9 cellular contexts compared by ENCODE assay signal in genomic region chr20:44019638-44020335, GRCh38.
DNase-seq lines count a peak whose midpoint lies in the region; ATAC-seq and FAIRE-seq lines count a peak whose summit lies in the region.
"Had no signal": no experiment of that assay in that cellular context is flagged by ENCODE, and none has a peak within 500 bp of the region (broad histone marks: within the 10 kb centered on the region; RNA-seq: fewer than 3 reads in every experiment).

No MANE protein-coding gene starts in this region.

- no peak overlapping the region for H3K9ac ChIP-seq in mucosa of rectum (ENCODE audit: low read depth in 1 of 2, low read length in 2 of 2)

- H3K4me3 ChIP-seq in SJCRH30 = no peak overlapping the region
- H3K4me3 ChIP-seq in mucosa of rectum (ENCODE audit: low read length in 2 of 2) = no peak overlapping the region

- H3K36me3 ChIP-seq in SJCRH30 (no peaks in the 10 kb centered on the region; the same call in 1 of the 2 replicates), mucosa of rectum (ENCODE audit: control insufficient read depth in 2 of 2, insufficient read depth in 2 of 2, low read length in 2 of 2) (no peaks in the 10 kb centered on the region)

- no peak for ATAC-seq in HG03378 (IDR thresholded peaks at IDR 0.05; ENCODE audit: unreplicated experiment)
- ATAC-seq in GM21447 (IDR thresholded peaks at IDR 0.05; ENCODE audit: unreplicated experiment) = no peak
- no peak for ATAC-seq in GM18873 (IDR thresholded peaks at IDR 0.05; ENCODE audit: low FRiP score, unreplicated experiment)

- H3K4me1 ChIP-seq in SJCRH30 (peaks cover 33% of the 10 kb centered on the region), mucosa of rectum (ENCODE audit: control insufficient read depth in 2 of 2, insufficient read depth in 2 of 2, low read length in 2 of 2) (peaks cover 35 to 49% of the 10 kb centered on the region in 2 donors)

- peak; percentile 51 for FAIRE-seq in GM19239 (lab: Jason Lieb, UNC)
- FAIRE-seq: TTC549 had no signal

- no peaks in the 10 kb centered on the region for H3K27me3 ChIP-seq in SJCRH30
- H3K27me3 ChIP-seq in mucosa of rectum (ENCODE audit: control insufficient read depth in 2 of 2, insufficient read depth in 2 of 2, low read length in 2 of 2) = no peaks in the 10 kb centered on the region

- H3K27ac ChIP-seq in SJCRH30 (peak overlapping the region; percentile 85), mucosa of rectum (ENCODE audit: low read depth in 2 of 2, low read length in 2 of 2) (peak overlapping the region; percentile 73 to 74)

- H3K9me3 ChIP-seq in SJCRH30 (replicated peaks) = no peaks in the 10 kb centered on the region
- H3K9me3 ChIP-seq in mucosa of rectum (ENCODE audit: control insufficient read depth in 2 of 2, low read length in 2 of 2) = no peaks in the 10 kb centered on the region

- DNase-seq in GM19239 (ENCODE audit: insufficient read length, low spot score) (no peak), SJCRH30 (peak; percentile 82 to 86), amniotic epithelial cell (ENCODE audit: low read depth) (peak; percentile 54)
- DNase-seq: NCI-H2081 had no signal
